Comparison of ENCODE assay signal across 1 cellular context in genomic region chr3:57659810-57660439, GRCh38.
TF ChIP-seq lines count a peak whose summit lies in the region.

No MANE protein-coding gene starts in this region.

TF ChIP-seq in SK-N-SH, 30 proteins besides CTCF, POLR2A, EP300 and RAD21 (continued from another document):
- no peak for TF ChIP-seq TEAD4 (IDR thresholded peaks at IDR 0.05; ENCODE audit: borderline replicate concordance, insufficient read depth)
- TF ChIP-seq MAX (IDR thresholded peaks at IDR 0.05; ENCODE audit: low read depth) = no peak
- no peak for TF ChIP-seq GABPA (IDR thresholded peaks at IDR 0.05; ENCODE audit: low read depth)
- TF ChIP-seq POLR2AphosphoS5 (IDR thresholded peaks at IDR 0.05; ENCODE audit: low read depth, low read length) = no peak
- TF ChIP-seq FOXM1 (IDR thresholded peaks at IDR 0.05; ENCODE audit: low read depth) = no peak
- no peak for TF ChIP-seq JUND (IDR thresholded peaks at IDR 0.05)
- no peak for TF ChIP-seq TCF12 (IDR thresholded peaks at IDR 0.05)
- TF ChIP-seq PBX3 (IDR thresholded peaks at IDR 0.05) = no peak
- no peak for TF ChIP-seq NFIC (IDR thresholded peaks at IDR 0.05; ENCODE audit: borderline replicate concordance)
- no peak for TF ChIP-seq FOXJ3 (CRISPR knock-in tag; IDR thresholded peaks at IDR 0.05)
- TF ChIP-seq NRF1 (IDR thresholded peaks at IDR 0.05; ENCODE audit: low read depth, low read length) = no peak
- TF ChIP-seq SIN3A (IDR thresholded peaks at IDR 0.05; ENCODE audit: borderline replicate concordance, low read depth, low read length) = no peak
- TF ChIP-seq RXRA (IDR thresholded peaks at IDR 0.05; ENCODE audit: borderline replicate concordance, low read depth) = no peak
- no peak for TF ChIP-seq YY1 (IDR thresholded peaks at IDR 0.05; ENCODE audit: low read depth)
